8 cellular contexts compared by ENCODE assay signal in the genomic region with DNA sequence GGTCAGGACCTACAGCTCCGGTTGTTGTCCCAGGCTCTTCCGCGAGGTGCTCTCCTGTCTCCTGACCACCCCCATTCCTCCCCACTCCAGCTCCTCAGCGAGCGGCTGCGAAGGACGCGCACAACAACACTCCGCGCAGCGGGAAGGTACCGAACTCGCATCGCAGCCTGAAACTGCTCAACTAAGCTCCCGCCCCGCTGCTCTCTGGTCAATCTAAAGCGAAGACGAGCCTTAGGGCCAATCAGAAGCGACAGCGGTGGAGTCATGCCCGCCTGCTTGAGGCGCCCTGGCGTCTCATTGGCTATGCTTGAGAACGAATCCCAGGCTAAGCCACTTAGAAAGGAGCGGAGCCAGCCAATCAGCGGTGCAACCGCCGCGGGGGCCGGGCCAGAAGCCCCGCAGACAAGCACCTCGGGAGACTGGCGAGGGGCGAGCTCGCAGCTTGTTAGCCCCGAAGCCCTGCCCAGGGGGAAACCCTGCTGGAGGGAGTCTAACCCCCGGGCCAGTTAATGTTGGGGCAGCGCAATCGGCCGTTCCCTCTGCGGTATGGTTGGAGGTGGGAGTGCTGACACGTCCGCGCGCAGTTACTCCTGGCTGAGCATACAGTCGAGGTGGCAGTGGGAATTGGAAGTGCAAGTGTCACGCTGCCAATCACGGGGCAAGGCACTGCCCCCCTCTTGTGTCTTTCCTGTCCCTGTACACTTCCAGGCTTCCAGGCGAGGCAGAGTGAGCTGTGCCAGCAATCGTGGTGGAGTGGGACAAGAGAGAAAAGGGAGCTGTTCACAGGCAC. TPM values are rescaled to one million over a fixed set of nuclear protein-coding genes. Genes with fewer than 3 reads are reported as not detected.
DNase-seq lines count a peak whose midpoint lies in the region; ATAC-seq and TF ChIP-seq lines count a peak whose summit lies in the region.

No MANE protein-coding gene starts in this region.

- TF ChIP-seq CTCF in cardiac muscle cell (IDR thresholded peaks at IDR 0.05; ENCODE audit: low read depth, low read length), result no peak
- TF ChIP-seq CTCF in parathyroid adenoma (IDR thresholded peaks at IDR 0.05), result no peak
- TF ChIP-seq CTCF in transverse colon (IDR thresholded peaks at IDR 0.05), result no peak

- H3K4me1 ChIP-seq in cardiac muscle cell (ENCODE audit: low read depth), result no peaks in the 10 kb centered on the region
- H3K4me1 ChIP-seq in parathyroid adenoma, result no peaks in the 10 kb centered on the region
- H3K4me1 ChIP-seq in transverse colon, result peaks cover 0 to 15% (median 8%) of the 10 kb centered on the region in 4 donors

- intact Hi-C loops in transverse colon (cut with DNase I; ENCODE audit: low total_unique reads), result no loop called here

- H3K9me3 ChIP-seq in cardiac muscle cell (ENCODE audit: low read depth) (no peaks in the 10 kb centered on the region), parathyroid adenoma (ENCODE audit: control insufficient read depth, low read length) (no peaks in the 10 kb centered on the region), transverse colon (no peaks in the 10 kb centered on the region)

- peak; percentile 92 for ATAC-seq in HG02588 (IDR thresholded peaks at IDR 0.05; ENCODE audit: unreplicated experiment)

- H3K36me3 Mint-ChIP-seq in activated naive CD8-positive, alpha-beta T cell treated with anti-CD3 and anti-CD28 coated beads for 36 hours, result peaks cover 2% of the 10 kb centered on the region

- H3K79me2 ChIP-seq in parathyroid adenoma, result no peaks in the 10 kb centered on the region

- H3K36me3 ChIP-seq in cardiac muscle cell (no peaks in the 10 kb centered on the region), parathyroid adenoma (ENCODE audit: control insufficient read depth, insufficient read depth, low read length) (no peaks in the 10 kb centered on the region), transverse colon (no peaks in the 10 kb centered on the region)

- no peak for TF ChIP-seq EP300 in transverse colon (IDR thresholded peaks at IDR 0.05; ENCODE audit: low read depth)

- peak overlapping the region; percentile 93 for H3K4me3 Mint-ChIP-seq in activated naive CD8-positive, alpha-beta T cell treated with anti-CD3 and anti-CD28 coated beads for 36 hours

- peaks cover 7% of the 10 kb centered on the region for H3K27me3 Mint-ChIP-seq in activated naive CD8-positive, alpha-beta T cell treated with anti-CD3 and anti-CD28 coated beads for 36 hours

- H3K4me1 Mint-ChIP-seq in activated naive CD8-positive, alpha-beta T cell treated with anti-CD3 and anti-CD28 coated beads for 36 hours, result peaks cover 9% of the 10 kb centered on the region

- H3K27ac ChIP-seq in cardiac muscle cell (peak overlapping the region; percentile 53), parathyroid adenoma (peak overlapping the region; percentile 5), transverse colon (peak overlapping the region; percentile 44 to 72 (median 54))

- H3K27ac Mint-ChIP-seq in activated naive CD8-positive, alpha-beta T cell treated with anti-CD3 and anti-CD28 coated beads for 36 hours, result peak overlapping the region; percentile 91

- H3K9me3 Mint-ChIP-seq in activated naive CD8-positive, alpha-beta T cell treated with anti-CD3 and anti-CD28 coated beads for 36 hours, result peaks cover 2% of the 10 kb centered on the region

- H2AFZ ChIP-seq in parathyroid adenoma, result peak overlapping the region; percentile 84

- H3K27me3 ChIP-seq in cardiac muscle cell (no peaks in the 10 kb centered on the region), parathyroid adenoma (ENCODE audit: control insufficient read depth, insufficient read depth, low read length) (no peaks in the 10 kb centered on the region), transverse colon (peaks cover 22% of the 10 kb centered on the region)

- TF ChIP-seq POLR2A in transverse colon (IDR thresholded peaks at IDR 0.05), result peak; percentile 25

- peak overlapping the region; percentile 73 for H3K4me2 ChIP-seq in parathyroid adenoma (ENCODE audit: low read length)

- WGBS in transverse colon (ENCODE audit: low coverage in 1 of 2), 2 donors, result 0% methylated on average over 50 of the region's 50 CpGs; no CpG with 5 or more reads in 1 of the 2 donors

- DNase-seq in NCI-H1092 (lab: John Stamatoyannopoulos, UW) (peak; percentile 96), SKM-1 (lab: John Stamatoyannopoulos, UW; ENCODE audit: unreplicated experiment) (peak; percentile 88), cardiac muscle cell (ENCODE audit: low read depth in 1 of 2, low spot score in 1 of 2) (peak; percentile 97 to 98), transverse colon (peak; percentile 96)
- DNase-seq in activated naive CD8-positive, alpha-beta T cell treated with anti-CD3 and anti-CD28 coated beads for 36 hours, result peak; percentile 93

- H3K4me3 ChIP-seq in GM08714 (ENCODE audit: low read length) (peak overlapping the region; percentile 54), cardiac muscle cell (peak overlapping the region; percentile 53), parathyroid adenoma (ENCODE audit: low read depth, low read length) (peak overlapping the region; percentile 68), transverse colon (peak overlapping the region; percentile 44 to 76 (median 55))

- in situ Hi-C loops in transverse colon (cut with MboI; ENCODE audit: low pct_ligation_motif_present in 1 of 4, low pct_unique_long_range_greater_than_20kb in 1 of 4, low sequenced_read_pairs in 3 of 4), result no loop called here

- H3K9ac ChIP-seq in parathyroid adenoma, result no peak overlapping the region

RNA-seq across cellular contexts. Expression of a gene that starts 1.9 kb away (rescaled TPM):
- 100 to 1,000 TPM; 220 to 238 TPM for total RNA-seq in activated naive CD8-positive, alpha-beta T cell treated with anti-CD3 and anti-CD28 coated beads for 36 hours
- total RNA-seq in cardiac muscle cell, result not detected in 2 replicates
- 0.53 and 0.59 TPM in 2 replicates for polyA plus RNA-seq in cardiac muscle cell
- total RNA-seq in transverse colon, result not detected

RNA-seq across cellular contexts. Expression of a gene that starts 15.4 kb away (rescaled TPM):
- total RNA-seq in activated naive CD8-positive, alpha-beta T cell treated with anti-CD3 and anti-CD28 coated beads for 36 hours, result 10 to 100 TPM; 42.2 to 45.5 TPM
- total RNA-seq in cardiac muscle cell (18.2 and 38.1 TPM in 2 replicates), transverse colon (10 to 100 TPM; 31.8 to 63.9 (median 50.7) TPM)
- polyA plus RNA-seq in cardiac muscle cell, result 8.9 and 11.9 TPM in 2 replicates

RNA-seq across cellular contexts. Expression of a gene that starts 36.1 kb away (rescaled TPM):
- 1 to 10 TPM; 1.6 to 1.8 TPM for total RNA-seq in activated naive CD8-positive, alpha-beta T cell treated with anti-CD3 and anti-CD28 coated beads for 36 hours
- total RNA-seq in cardiac muscle cell, result 1.2 TPM in 1 of 2 replicates, not detected in the other
- polyA plus RNA-seq in cardiac muscle cell, result 0.67 and 1.4 TPM in 2 replicates
- not detected for total RNA-seq in transverse colon

RNA-seq across cellular contexts. Expression of a gene that starts 39.8 kb away (rescaled TPM):
- total RNA-seq in activated naive CD8-positive, alpha-beta T cell treated with anti-CD3 and anti-CD28 coated beads for 36 hours, result 10 to 100 TPM; 79.2 to 80.6 TPM
- total RNA-seq in cardiac muscle cell, result 1.5 and 2.6 TPM in 2 replicates
- 2.4 and 5.5 TPM in 2 replicates for polyA plus RNA-seq in cardiac muscle cell
- total RNA-seq in transverse colon, result 1 to 10 TPM in 3 of 4 donors, under 1 TPM in 1; 0.40 to 7.3 (median 6.0) TPM

RNA-seq across cellular contexts. Expression of a gene that starts 42.8 kb away (rescaled TPM):
- 10 to 100 TPM; 42.3 to 43.9 TPM for total RNA-seq in activated naive CD8-positive, alpha-beta T cell treated with anti-CD3 and anti-CD28 coated beads for 36 hours
- total RNA-seq in cardiac muscle cell (30.3 and 40.2 TPM in 2 replicates), transverse colon (100 to 1,000 TPM in 1 of 4 donors, 10 to 100 TPM in 3; 34.8 to 122 (median 44.9) TPM)
- 45.5 and 61.7 TPM in 2 replicates for polyA plus RNA-seq in cardiac muscle cell

Comparison
In these comparisons a context has a peak if more than half of its experiments do, and no peak if none do; other contexts are left out.
1. Peak in every context shown above with its lines: DNase-seq, ATAC-seq, H3K4me3 ChIP-seq and H3K27ac ChIP-seq.
2. RNA of a gene that starts 1.9 kb away (total RNA-seq): 220 to 238 TPM in activated naive CD8-positive, alpha-beta T cell treated with anti-CD3 and anti-CD28 coated beads for 36 hours; not detected in transverse colon and not detected in cardiac muscle cell; every median in the first group is over 100 times any median in the second.